In genomic region chr9:108142504-108143201, GRCh38 we compare ENCODE assay signal across 8 cellular contexts.
A peak's percentile ranks its signal among the peaks of the same experiment; 100 is the strongest.
DNase-seq lines count a peak whose midpoint lies in the region; ATAC-seq and TF ChIP-seq lines count a peak whose summit lies in the region.

No MANE protein-coding gene starts in this region.

- H3K4me3 Mint-ChIP-seq in activated naive CD4-positive, alpha-beta T cell treated with anti-CD3 and anti-CD28 coated beads for 36 hours, result no peak overlapping the region

- intact Hi-C loops in esophagus squamous epithelium (cut with DNase I) (no loop called here), tibial artery (cut with DNase I; ENCODE audit: low total_unique reads) (loop anchor here (10.0 kb wide), 1 partner anchor 388 kb away; no protein-coding TSS in a partner anchor)
- intact Hi-C loops in activated naive CD4-positive, alpha-beta T cell treated with anti-CD3 and anti-CD28 coated beads for 36 hours (cut with micrococcal nuclease), result no loop called here

- H3K36me3 ChIP-seq in esophagus squamous epithelium (no peaks in the 10 kb centered on the region), tibial artery (no peaks in the 10 kb centered on the region)

- TF ChIP-seq POLR2A in esophagus squamous epithelium (IDR thresholded peaks at IDR 0.05) (no peak), erythroblast (IDR thresholded peaks at IDR 0.05; ENCODE audit: low read length) (no peak)

- WGBS in esophagus squamous epithelium, 2 donors, result 17 to 18% methylated on average over 6 to 7 of the region's 10 CpGs

- H3K27ac ChIP-seq in esophagus squamous epithelium (peak overlapping the region; percentile 55 to 88 (median 84)), tibial artery (peak overlapping the region; percentile 65 to 70)

- DNase-seq in MV-4-11 (lab: John Stamatoyannopoulos, UW), result peak; percentile 14
- no peak for DNase-seq in esophagus squamous epithelium (lab: John Stamatoyannopoulos, UW)
- DNase-seq in midbrain (lab: John Stamatoyannopoulos, UW), result peak; percentile 71
- DNase-seq in tibial artery, result peak; percentile 90 to 94
- DNase-seq in activated naive CD4-positive, alpha-beta T cell treated with anti-CD3 and anti-CD28 coated beads for 36 hours, result no peak
- DNase-seq in GM13977 (ENCODE audit: low spot score), result no peak
- no peak for DNase-seq in erythroblast (lab: John Stamatoyannopoulos, UW)

- CTCF ChIA-PET in activated naive CD4-positive, alpha-beta T cell treated with anti-CD3 and anti-CD28 coated beads for 36 hours (lab: Charles Lee), result no interaction called here

- TF ChIP-seq CTCF in esophagus squamous epithelium (IDR thresholded peaks at IDR 0.05) (peak in 2 of 6 experiments; percentile 23 to 39), tibial artery (IDR thresholded peaks at IDR 0.05) (peak in 1 of 2 experiments; percentile 18), GM13977 (IDR thresholded peaks at IDR 0.05; ENCODE audit: extremely low read depth, insufficient read depth, missing control alignments) (no peak)

- H3K27me3 ChIP-seq in esophagus squamous epithelium (no peaks in the 10 kb centered on the region), tibial artery (no peaks in the 10 kb centered on the region)

- H3K9me3 ChIP-seq in esophagus squamous epithelium (no peaks in the 10 kb centered on the region), tibial artery (no peaks in the 10 kb centered on the region)

- H3K4me1 ChIP-seq in esophagus squamous epithelium (peaks cover 9 to 25% (median 20%) of the 10 kb centered on the region in 3 donors), tibial artery (peaks cover 0 to 22% (median 16%) of the 10 kb centered on the region in 4 donors)

- no peak for ATAC-seq in HG03521 (IDR thresholded peaks at IDR 0.05; ENCODE audit: unreplicated experiment)

- H3K9me3 Mint-ChIP-seq in activated naive CD4-positive, alpha-beta T cell treated with anti-CD3 and anti-CD28 coated beads for 36 hours, result peaks cover 8% of the 10 kb centered on the region

- in situ Hi-C loops in GM13977 (cut with MboI; ENCODE audit: low pct_unique_long_range_greater_than_20kb, low sequenced_read_pairs, unreplicated experiment), result no loop called here

- no peaks in the 10 kb centered on the region for H3K4me1 Mint-ChIP-seq in activated naive CD4-positive, alpha-beta T cell treated with anti-CD3 and anti-CD28 coated beads for 36 hours (ENCODE audit: low read depth)

- no peak overlapping the region for H3K27ac Mint-ChIP-seq in activated naive CD4-positive, alpha-beta T cell treated with anti-CD3 and anti-CD28 coated beads for 36 hours

- no peaks in the 10 kb centered on the region for H3K27me3 Mint-ChIP-seq in activated naive CD4-positive, alpha-beta T cell treated with anti-CD3 and anti-CD28 coated beads for 36 hours (ENCODE audit: low read depth)

- H3K36me3 Mint-ChIP-seq in activated naive CD4-positive, alpha-beta T cell treated with anti-CD3 and anti-CD28 coated beads for 36 hours (ENCODE audit: low read depth), result no peaks in the 10 kb centered on the region

- no peak overlapping the region for H3K4me3 ChIP-seq in esophagus squamous epithelium
- H3K4me3 ChIP-seq in tibial artery, result no peak overlapping the region

Comparison
In these comparisons a context has a peak if more than half of its experiments do, and no peak if none do; other contexts are left out.
1. DNase-seq: peak in MV-4-11 (single experiment), midbrain (single experiment) and tibial artery (2 of 2); none in esophagus squamous epithelium (single experiment), activated naive CD4-positive, alpha-beta T cell treated with anti-CD3 and anti-CD28 coated beads for 36 hours (single experiment), GM13977 (single experiment) and erythroblast (0 of 2).